Comparison of ENCODE assay signal across 4 cellular contexts in genomic region chr2:31183973-31184372, GRCh38. TPM values are rescaled to one million over a fixed set of nuclear protein-coding genes. Genes with fewer than 3 reads are reported as not detected.
"Had no signal": no experiment of that assay in that cellular context is flagged by ENCODE, and none has a peak within 500 bp of the region (broad histone marks: within the 10 kb centered on the region; RNA-seq: fewer than 3 reads in every experiment).

No MANE protein-coding gene starts in this region.

RNA-seq across cellular contexts. Expression of gene CAPN14, which starts 33.3 kb away (rescaled TPM):
- total RNA-seq: activated CD8-positive, alpha-beta T cell treated with anti-CD3 and anti-CD28 coated beads, Interleukin-2, amount 10 ng/mL, durations not matched to agents 7 days and 5 days had no signal

RNA-seq across cellular contexts. Expression of gene GALNT14, which starts 45.7 kb away (rescaled TPM):
- total RNA-seq: activated CD4-positive, alpha-beta memory T cell treated with anti-CD3 and anti-CD28 coated beads, Interleukin-2, amount 10 ng/mL, durations not matched to agents 7 days and 5 days; activated CD4-positive, alpha-beta T cell treated with anti-CD3 and anti-CD28 coated beads, Interleukin-2, amount 10 ng/mL, durations not matched to agents 7 days and 5 days; activated CD8-positive, alpha-beta T cell treated with anti-CD3 and anti-CD28 coated beads, Interleukin-2, amount 10 ng/mL, durations not matched to agents 7 days and 5 days; T-helper 17 cell had no signal
